ENCODE assay signal across 15 cellular contexts in the genomic region with DNA sequence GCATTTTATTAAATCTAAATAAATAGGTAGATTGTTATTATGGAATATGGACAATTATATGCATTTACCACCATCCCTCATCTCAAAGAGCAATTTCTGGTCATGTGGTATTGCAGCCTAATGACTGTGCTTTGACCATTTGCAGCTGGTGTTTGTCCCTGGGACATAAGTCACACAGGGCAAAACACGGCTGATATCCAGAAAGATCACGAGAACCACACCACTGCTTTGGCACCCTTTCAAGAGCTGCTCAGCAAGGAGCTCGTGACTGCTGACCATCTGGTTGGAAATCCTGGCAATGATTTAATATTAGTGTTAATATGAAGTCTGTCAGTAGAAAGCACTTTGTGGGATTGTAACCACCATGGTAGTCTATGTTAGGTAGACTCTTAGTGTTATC.
DNase-seq lines count a peak whose midpoint lies in the region; ATAC-seq, FAIRE-seq and TF ChIP-seq lines count a peak whose summit lies in the region.
"Had no signal": no experiment of that assay in that cellular context is flagged by ENCODE, and none has a peak within 500 bp of the region (broad histone marks: within the 10 kb centered on the region; RNA-seq: fewer than 3 reads in every experiment).

No MANE protein-coding gene starts in this region.

- no peak for TF ChIP-seq POLR2A in heart left ventricle (IDR thresholded peaks at IDR 0.05)

- no peaks in the 10 kb centered on the region for H3K36me3 Mint-ChIP-seq in activated T-cell treated with anti-CD3 and anti-CD28 coated beads, Interleukin-2, amount 50 U/mL, for 72 hours (ENCODE audit: insufficient read depth in 2 of 2)
- H3K36me3 Mint-ChIP-seq in CD14-positive monocyte = no peaks in the 10 kb centered on the region

- H3K27me3 Mint-ChIP-seq in activated T-cell treated with anti-CD3 and anti-CD28 coated beads, Interleukin-2, amount 50 U/mL, for 72 hours (ENCODE audit: low read depth) = peaks cover 11% of the 10 kb centered on the region
- H3K27me3 Mint-ChIP-seq in CD14-positive monocyte (ENCODE audit: low read depth in 3 of 3) = no peaks in the 10 kb centered on the region
- H3K27me3 Mint-ChIP-seq: activated T-helper 17 cell treated with anti-CD3 and anti-CD28 coated beads, Interleukin-2, amount 50 U/mL, for 72 hours; stimulated activated naive CD8-positive, alpha-beta T cell treated with anti-CD3 and anti-CD28 coated beads, Interleukin-15, Interleukin-2, amounts not matched to agents 100 ng/mL and 50 ng/mL, for 24 hours had no signal

- H3K9me3 Mint-ChIP-seq in activated T-cell treated with anti-CD3 and anti-CD28 coated beads, Interleukin-2, amount 50 U/mL, for 72 hours = peaks cover 0 to 6% of the 10 kb centered on the region in 2 donors
- peaks cover 0 to 6% (median 0%) of the 10 kb centered on the region in 7 donors for H3K9me3 Mint-ChIP-seq in CD14-positive monocyte
- H3K9me3 Mint-ChIP-seq: activated T-helper 17 cell treated with anti-CD3 and anti-CD28 coated beads, Interleukin-2, amount 50 U/mL, for 72 hours had no signal

- intact Hi-C loops in heart left ventricle (cut with DNase I) = no loop called here
- intact Hi-C loops in CD14-positive monocyte (cut with micrococcal nuclease) = no loop called here

- H3K4me3 ChIP-seq in heart left ventricle = no peak overlapping the region
- H3K4me3 ChIP-seq: ovary, vagina had no signal

- no peak for TF ChIP-seq CTCF in heart left ventricle (IDR thresholded peaks at IDR 0.05)
- no peak for TF ChIP-seq CTCF in CD14-positive monocyte (IDR thresholded peaks at IDR 0.05)

- WGBS in heart left ventricle, 4 donors = 15 to 22% (median 18%) methylated on average over 3 of the region's 3 CpGs

- no peaks in the 10 kb centered on the region for H3K4me1 Mint-ChIP-seq in activated T-cell treated with anti-CD3 and anti-CD28 coated beads, Interleukin-2, amount 50 U/mL, for 72 hours (ENCODE audit: low read depth)
- H3K4me1 Mint-ChIP-seq in CD14-positive monocyte = peaks cover 2% of the 10 kb centered on the region
- H3K4me1 Mint-ChIP-seq: activated T-helper 17 cell treated with anti-CD3 and anti-CD28 coated beads, Interleukin-2, amount 50 U/mL, for 72 hours had no signal

- H3K9me3 ChIP-seq in heart left ventricle = no peaks in the 10 kb centered on the region
- H3K9me3 ChIP-seq: ovary, vagina had no signal

- no peaks in the 10 kb centered on the region for H3K36me3 ChIP-seq in heart left ventricle
- H3K36me3 ChIP-seq: ovary, vagina had no signal

- DNase-seq in DMS 273 treated with DMSO at 0.1 percent for 48 hours (lab: John Stamatoyannopoulos, UW) (peak; percentile 58), RCC 7860 (ENCODE audit: low spot score) (peak; percentile 52), heart left ventricle (peak in 3 of 5 donors; percentile 19 to 52 (median 33)), pons (ENCODE audit: low spot score) (peak; percentile 10), CD14-positive monocyte (ENCODE audit: low spot score) (no peak)
- no peak for DNase-seq in activated T-cell treated with anti-CD3 and anti-CD28 coated beads, Interleukin-2, amount 50 U/mL, for 72 hours
- DNase-seq: activated CD8-positive, alpha-beta T cell treated with anti-CD3 and anti-CD28 coated beads, Interleukin-2, amount 10 ng/mL, durations not matched to agents 7 days and 5 days; ovary had no signal

- no peak overlapping the region for H3K27ac ChIP-seq in heart left ventricle
- H3K27ac ChIP-seq: ovary, vagina, VCaP had no signal

- H3K27me3 ChIP-seq in heart left ventricle = no peaks in the 10 kb centered on the region
- H3K27me3 ChIP-seq: ovary, vagina had no signal

- no peak overlapping the region for H3K4me3 Mint-ChIP-seq in activated T-cell treated with anti-CD3 and anti-CD28 coated beads, Interleukin-2, amount 50 U/mL, for 72 hours
- no peak overlapping the region for H3K4me3 Mint-ChIP-seq in CD14-positive monocyte
- H3K4me3 Mint-ChIP-seq: activated CD8-positive, alpha-beta T cell treated with anti-CD3 and anti-CD28 coated beads, Interleukin-2, amount 10 ng/mL, durations not matched to agents 7 days and 5 days; activated T-helper 17 cell treated with anti-CD3 and anti-CD28 coated beads, Interleukin-2, amount 50 U/mL, for 72 hours; stimulated activated naive CD8-positive, alpha-beta T cell treated with anti-CD3 and anti-CD28 coated beads, Interleukin-15, Interleukin-2, amounts not matched to agents 100 ng/mL and 50 ng/mL, for 24 hours had no signal

- no peak overlapping the region for H3K27ac Mint-ChIP-seq in activated T-cell treated with anti-CD3 and anti-CD28 coated beads, Interleukin-2, amount 50 U/mL, for 72 hours
- H3K27ac Mint-ChIP-seq in CD14-positive monocyte = peak overlapping the region in 1 of 7 donors; percentile 35
- H3K27ac Mint-ChIP-seq: activated CD8-positive, alpha-beta T cell treated with anti-CD3 and anti-CD28 coated beads, Interleukin-2, amount 10 ng/mL, durations not matched to agents 7 days and 5 days; activated T-helper 17 cell treated with anti-CD3 and anti-CD28 coated beads, Interleukin-2, amount 50 U/mL, for 72 hours; stimulated activated naive CD8-positive, alpha-beta T cell treated with anti-CD3 and anti-CD28 coated beads, Interleukin-15, Interleukin-2, amounts not matched to agents 100 ng/mL and 50 ng/mL, for 24 hours had no signal

- H3K4me1 ChIP-seq in heart left ventricle = peaks cover 0 to 15% (median 4%) of the 10 kb centered on the region in 12 donors
- H3K4me1 ChIP-seq: vagina had no signal

- peak; percentile 92 for FAIRE-seq in RCC 7860 (lab: Jason Lieb, UNC)
- FAIRE-seq: D721Med had no signal

- ATAC-seq in heart left ventricle = peak in 3 of 4 donors; percentile 15 to 48 (median 39)
- ATAC-seq in activated T-cell treated with anti-CD3 and anti-CD28 coated beads, Interleukin-2, amount 50 U/mL, for 72 hours (replicated peaks in 1 of 2) = no peak
- ATAC-seq in GM19452 (IDR thresholded peaks at IDR 0.05; ENCODE audit: unreplicated experiment) = no peak
- ATAC-seq in HG02840 (IDR thresholded peaks at IDR 0.05; ENCODE audit: low FRiP score, unreplicated experiment) = no peak
- ATAC-seq: activated CD8-positive, alpha-beta T cell treated with anti-CD3 and anti-CD28 coated beads, Interleukin-2, amount 10 ng/mL, durations not matched to agents 7 days and 5 days; activated T-helper 17 cell treated with anti-CD3 and anti-CD28 coated beads, Interleukin-2, amount 50 U/mL, for 72 hours had no signal

Comparison
In these comparisons a context has a peak if more than half of its experiments do, and no peak if none do; other contexts are left out.
1. DNase-seq: peak in DMS 273 treated with DMSO at 0.1 percent for 48 hours (single experiment), RCC 7860 (single experiment), heart left ventricle (3 of 5) and pons (single experiment); none in activated T-cell treated with anti-CD3 and anti-CD28 coated beads, Interleukin-2, amount 50 U/mL, for 72 hours (0 of 2) and CD14-positive monocyte (single experiment).
2. ATAC-seq: peak in heart left ventricle (3 of 4); none in activated T-cell treated with anti-CD3 and anti-CD28 coated beads, Interleukin-2, amount 50 U/mL, for 72 hours (0 of 2), GM19452 (single experiment) and HG02840 (single experiment).